In genomic region chr1:91570105-91570448, GRCh38 we compare ENCODE assay signal across 14 cellular contexts.
DNase-seq lines count a peak whose midpoint lies in the region; ATAC-seq and TF ChIP-seq lines count a peak whose summit lies in the region.
"Had no signal": no experiment of that assay in that cellular context is flagged by ENCODE, and none has a peak within 500 bp of the region (broad histone marks: within the 10 kb centered on the region; RNA-seq: fewer than 3 reads in every experiment).

No MANE protein-coding gene starts in this region.

- ATAC-seq in right cardiac atrium (no peak), HG03457 (IDR thresholded peaks at IDR 0.05; ENCODE audit: unreplicated experiment) (no peak)
- ATAC-seq: HepG2 had no signal

- no peak for TF ChIP-seq CTCF in AG10803 (conservative IDR thresholded peaks at IDR 0.05; ENCODE audit: low read length)

- whole genome bisulfite sequencing in right cardiac atrium: 34% methylated on average over 2 of the region's 2 CpGs

- DNase-seq in AG10803 (ENCODE audit: low read depth) (no peak), SJSA1 (ENCODE audit: low read depth in 1 of 2, low spot score in 2 of 2) (no peak), right cardiac atrium (no peak), NCI-H1694 treated with DMSO at 0.1 percent for 48 hours (lab: John Stamatoyannopoulos, UW) (no peak), cerebellar nuclear complex (lab: John Stamatoyannopoulos, UW) (no peak), NCI-H82 treated with DMSO at 0.1 percent for 48 hours (lab: John Stamatoyannopoulos, UW; ENCODE audit: unreplicated experiment) (no peak)
- DNase-seq: activated CD4-positive, alpha-beta T cell treated with anti-CD3 and anti-CD28 coated beads, Interleukin-2, amount 50 U/mL, for 48 hours; NCI-H1092 treated with DMSO at 0.1 percent for 48 hours; NCI-H526 treated with DMSO at 0.1 percent for 48 hours; T-helper 9 cell had no signal

- no peaks in the 10 kb centered on the region for H3K9me3 ChIP-seq in SJSA1 (replicated peaks)
- no peaks in the 10 kb centered on the region for H3K9me3 ChIP-seq in right cardiac atrium (ENCODE audit: control insufficient read depth, low read length)
- no peaks in the 10 kb centered on the region for H3K9me3 ChIP-seq in skeletal muscle satellite cell (replicated peaks; ENCODE audit: low read length)

- no peaks in the 10 kb centered on the region for H3K36me3 ChIP-seq in SJSA1
- H3K36me3 ChIP-seq in skeletal muscle satellite cell (ENCODE audit: insufficient read depth, low read length): no peaks in the 10 kb centered on the region

- H3K27ac ChIP-seq in SJSA1: peak overlapping the region; percentile 21; the same call in 1 of the 2 replicates
- peak overlapping the region; percentile 100 for H3K27ac ChIP-seq in right cardiac atrium (ENCODE audit: low read length)

- H3K4me3 ChIP-seq in AG10803 (ENCODE audit: low read length) (peak overlapping the region; percentile 21), SJSA1 (no peak overlapping the region), right cardiac atrium (ENCODE audit: low read length) (no peak overlapping the region), skeletal muscle satellite cell (ENCODE audit: low read length) (no peak overlapping the region)
- H3K4me3 ChIP-seq: smooth muscle cell had no signal

- H3K4me2 ChIP-seq in skeletal muscle satellite cell (ENCODE audit: low read length): peak overlapping the region; percentile 58
- H3K4me2 ChIP-seq: smooth muscle cell had no signal

- H3K4me1 ChIP-seq in SJSA1 (replicated peaks) (peaks cover 27% of the 10 kb centered on the region), right cardiac atrium (ENCODE audit: control insufficient read depth, insufficient read depth, low read length) (peaks cover 9% of the 10 kb centered on the region), skeletal muscle satellite cell (ENCODE audit: control insufficient read depth, insufficient read depth, low read length) (peaks cover 18% of the 10 kb centered on the region)

- peak overlapping the region; percentile 18 for H3K9ac ChIP-seq in skeletal muscle satellite cell (ENCODE audit: low read depth, low read length)

- intact Hi-C loops in right cardiac atrium (cut with DNase I): no loop called here

- H3K27me3 ChIP-seq in SJSA1 (replicated peaks): no peaks in the 10 kb centered on the region
- no peaks in the 10 kb centered on the region for H3K27me3 ChIP-seq in right cardiac atrium (ENCODE audit: control insufficient read depth, insufficient read depth)
- H3K27me3 ChIP-seq in skeletal muscle satellite cell (ENCODE audit: control insufficient read depth, insufficient read depth, low read length): no peaks in the 10 kb centered on the region
